In the genomic region with DNA sequence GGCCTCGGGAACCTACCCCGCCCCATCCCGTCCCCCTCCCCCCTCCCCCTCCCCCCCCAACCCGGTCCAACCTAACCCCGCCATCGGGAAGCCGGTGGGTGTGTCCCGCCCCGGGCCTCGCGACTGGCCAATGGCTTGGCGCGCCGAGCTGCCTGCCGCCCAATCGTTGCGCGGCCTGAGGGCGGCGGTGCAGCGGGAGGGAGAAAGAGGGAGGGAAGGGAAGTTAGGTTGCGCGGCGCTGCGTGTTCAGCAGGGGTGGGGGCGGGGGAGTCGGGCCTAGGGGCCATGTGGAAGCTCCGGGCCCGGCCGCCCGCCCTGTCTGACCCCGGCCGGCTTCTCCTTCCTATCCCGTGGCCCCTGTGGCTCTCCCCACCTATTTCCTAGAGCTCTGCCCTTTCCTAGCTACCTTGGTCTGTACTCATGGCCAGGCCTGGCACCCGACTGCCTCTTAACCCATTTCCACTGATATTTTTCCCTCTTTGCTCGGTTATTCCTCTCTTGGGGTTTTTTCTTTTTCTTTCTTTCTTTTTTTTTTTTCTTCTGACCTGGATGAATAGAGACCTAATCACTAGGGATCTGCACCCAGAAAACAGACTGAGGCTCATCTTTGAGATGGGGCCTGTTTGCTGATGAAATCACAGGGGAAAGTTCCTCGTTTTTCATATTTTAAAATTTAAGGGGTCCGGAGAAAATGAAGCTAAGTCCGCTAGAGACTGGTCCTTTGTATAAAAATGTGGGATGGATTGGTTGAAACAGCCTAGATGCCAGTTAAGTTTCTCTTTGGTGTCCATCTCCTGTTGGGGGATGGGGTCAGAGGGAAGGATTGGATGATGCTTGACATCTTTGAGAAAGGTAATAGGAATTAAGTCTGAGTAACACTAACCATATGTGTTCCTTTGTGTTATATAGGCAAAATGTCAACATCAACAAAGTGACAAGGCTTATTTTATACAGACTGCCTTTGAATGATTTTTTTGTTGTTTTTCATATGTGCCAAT, we compare ENCODE assay signal across 8 cellular contexts. TPM values are rescaled to one million over a fixed set of nuclear protein-coding genes. Genes with fewer than 3 reads are reported as not detected.
DNase-seq lines count a peak whose midpoint lies in the region; ATAC-seq and FAIRE-seq lines count a peak whose summit lies in the region.

No MANE protein-coding gene starts in this region.

- peaks cover 48% of the 10 kb centered on the region for H3K36me3 Mint-ChIP-seq in activated T-helper 1 cell treated with anti-CD3 and anti-CD28 coated beads, Interleukin-12 subunit alpha, Interleukin-12 subunit beta, Interleukin-2, Interleukin-4 antibody, amounts not matched to agents 30 ng/mL and 10 ng/mL and 1 ng/mL, durations not matched to agents 14 hours and 24 hours and 36 hours (ENCODE audit: low read depth)
- peaks cover 0 to 7% of the 10 kb centered on the region in 2 donors for H3K36me3 Mint-ChIP-seq in naive B cell

- peak overlapping the region; percentile 98 for H3K4me3 Mint-ChIP-seq in activated T-helper 1 cell treated with anti-CD3 and anti-CD28 coated beads, Interleukin-12 subunit alpha, Interleukin-12 subunit beta, Interleukin-2, Interleukin-4 antibody, amounts not matched to agents 30 ng/mL and 10 ng/mL and 1 ng/mL, durations not matched to agents 14 hours and 24 hours and 36 hours
- H3K4me3 Mint-ChIP-seq in naive B cell, result peak overlapping the region; percentile 78 to 100 (median 90)

- H3K4me1 Mint-ChIP-seq in activated T-helper 1 cell treated with anti-CD3 and anti-CD28 coated beads, Interleukin-12 subunit alpha, Interleukin-12 subunit beta, Interleukin-2, Interleukin-4 antibody, amounts not matched to agents 30 ng/mL and 10 ng/mL and 1 ng/mL, durations not matched to agents 14 hours and 24 hours and 36 hours (ENCODE audit: low read depth), result peaks cover 48% of the 10 kb centered on the region
- H3K4me1 Mint-ChIP-seq in naive B cell, result peaks cover 24 to 69% (median 30%) of the 10 kb centered on the region in 3 donors

- ATAC-seq in GM21717 (IDR thresholded peaks at IDR 0.05; ENCODE audit: unreplicated experiment) (peak; percentile 50), naive B cell (ENCODE audit: low read depth in 2 of 2) (peak; percentile 57 to 59)

- peak overlapping the region; percentile 94 for H3K27ac Mint-ChIP-seq in activated T-helper 1 cell treated with anti-CD3 and anti-CD28 coated beads, Interleukin-12 subunit alpha, Interleukin-12 subunit beta, Interleukin-2, Interleukin-4 antibody, amounts not matched to agents 30 ng/mL and 10 ng/mL and 1 ng/mL, durations not matched to agents 14 hours and 24 hours and 36 hours
- peak overlapping the region in 5 of 6 donors; percentile 34 to 93 (median 68) for H3K27ac Mint-ChIP-seq in naive B cell

- no peaks in the 10 kb centered on the region for H3K9me3 Mint-ChIP-seq in activated T-helper 1 cell treated with anti-CD3 and anti-CD28 coated beads, Interleukin-12 subunit alpha, Interleukin-12 subunit beta, Interleukin-2, Interleukin-4 antibody, amounts not matched to agents 30 ng/mL and 10 ng/mL and 1 ng/mL, durations not matched to agents 14 hours and 24 hours and 36 hours
- no peaks in the 10 kb centered on the region for H3K9me3 Mint-ChIP-seq in naive B cell

- H3K36me3 ChIP-seq in KOPT-K1 (ENCODE audit: insufficient read depth, low read length), result peaks cover 51% of the 10 kb centered on the region

- intact Hi-C loops in activated T-helper 1 cell treated with anti-CD3 and anti-CD28 coated beads, Interleukin-12 subunit alpha, Interleukin-12 subunit beta, Interleukin-2, Interleukin-4 antibody, amounts not matched to agents 30 ng/mL and 10 ng/mL and 1 ng/mL, durations not matched to agents 14 hours and 24 hours and 36 hours (cut with micrococcal nuclease), result loop anchor here (1.0 to 2.0 kb wide), 2 partner anchors 44 to 244 kb away; partner anchors contain the start of gene TBKBP1

- H3K9me3 ChIP-seq in KOPT-K1 (ENCODE audit: insufficient read depth, low read length, poor library complexity, severe bottlenecking), result no peaks in the 10 kb centered on the region

- DNase-seq in DMS 273 treated with DMSO at 0.1 percent for 48 hours (lab: John Stamatoyannopoulos, UW) (peak; percentile 91), RCC 7860 (ENCODE audit: low spot score) (peak; percentile 92), fibroblast of gingiva (ENCODE audit: low read depth) (peak; percentile 98), naive B cell (peak; percentile 90)
- peak; percentile 94 for DNase-seq in activated T-helper 1 cell treated with anti-CD3 and anti-CD28 coated beads, Interleukin-12 subunit alpha, Interleukin-12 subunit beta, Interleukin-2, Interleukin-4 antibody, amounts not matched to agents 30 ng/mL and 10 ng/mL and 1 ng/mL, durations not matched to agents 14 hours and 24 hours and 36 hours (ENCODE audit: low spot score)
- peak; percentile 94 to 95 for DNase-seq in stimulated activated CD8-positive, alpha-beta memory T cell treated with anti-CD3 and anti-CD28 coated beads, Interleukin-7, amount 100 ng/mL, for 48 hours (ENCODE audit: extremely low read depth in 1 of 2, low read depth in 1 of 2)

- H3K27ac ChIP-seq in KOPT-K1 (ENCODE audit: low read depth, low read length, poor library complexity, severe bottlenecking), result peak overlapping the region; percentile 88

- no peak for FAIRE-seq in RCC 7860 (lab: Jason Lieb, UNC)

- H3K27me3 Mint-ChIP-seq in activated T-helper 1 cell treated with anti-CD3 and anti-CD28 coated beads, Interleukin-12 subunit alpha, Interleukin-12 subunit beta, Interleukin-2, Interleukin-4 antibody, amounts not matched to agents 30 ng/mL and 10 ng/mL and 1 ng/mL, durations not matched to agents 14 hours and 24 hours and 36 hours (ENCODE audit: insufficient read depth), result no peaks in the 10 kb centered on the region
- no peaks in the 10 kb centered on the region for H3K27me3 Mint-ChIP-seq in naive B cell

RNA-seq across cellular contexts. Expression of gene KPNB1, which starts 1.1 kb away (rescaled TPM):
- total RNA-seq in activated T-helper 1 cell treated with anti-CD3 and anti-CD28 coated beads, Interleukin-12 subunit alpha, Interleukin-12 subunit beta, Interleukin-2, Interleukin-4 antibody, amounts not matched to agents 30 ng/mL and 10 ng/mL and 1 ng/mL, durations not matched to agents 14 hours and 24 hours and 36 hours, result 718 and 719 TPM in 2 replicates
- 10 to 100 TPM in 5 of 6 donors, 1 to 10 TPM in 1; 6.4 to 33.5 (median 30.6) TPM for polyA plus RNA-seq in naive B cell (ENCODE audit: low read depth in 6 of 6)

RNA-seq across cellular contexts. Expression of gene TBKBP1, which starts 43.1 kb away (rescaled TPM):
- total RNA-seq in activated T-helper 1 cell treated with anti-CD3 and anti-CD28 coated beads, Interleukin-12 subunit alpha, Interleukin-12 subunit beta, Interleukin-2, Interleukin-4 antibody, amounts not matched to agents 30 ng/mL and 10 ng/mL and 1 ng/mL, durations not matched to agents 14 hours and 24 hours and 36 hours, result 11.6 and 12.4 TPM in 2 replicates
- polyA plus RNA-seq in naive B cell (ENCODE audit: low read depth in 6 of 6), result under 1 TPM in 4 of 6 donors, not detected in 2; 0.09 to 0.97 (median 0.24) TPM

Comparison
In these comparisons a context has a peak if more than half of its experiments do, and no peak if none do; other contexts are left out.
1. Peak in every context shown above with its lines: DNase-seq, ATAC-seq and H3K27ac ChIP-seq.